ENCODE assay signal across 9 cellular contexts in the genomic region with DNA sequence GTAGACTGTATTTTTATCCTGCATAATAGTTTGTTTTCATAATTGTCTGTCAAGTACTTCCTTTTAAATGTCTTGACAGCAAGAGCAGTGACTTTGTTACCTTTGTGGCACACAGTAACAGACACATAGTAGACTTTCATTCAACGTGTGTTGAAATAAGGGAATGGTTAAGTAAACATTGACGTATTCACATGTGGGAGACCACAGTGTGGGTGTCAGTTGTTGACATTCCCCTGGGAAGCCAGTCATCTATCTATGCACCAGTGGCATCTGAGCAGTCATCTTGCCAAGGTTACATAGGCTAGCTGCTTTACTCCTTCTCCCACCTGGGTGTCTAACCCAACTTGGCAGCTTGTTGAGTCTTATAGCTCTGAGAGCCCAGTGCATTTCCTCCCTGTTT. TPM values are rescaled to one million over a fixed set of nuclear protein-coding genes. Genes with fewer than 3 reads are reported as not detected.
DNase-seq lines count a peak whose midpoint lies in the region; ATAC-seq and TF ChIP-seq lines count a peak whose summit lies in the region.
"Had no signal": no experiment of that assay in that cellular context is flagged by ENCODE, and none has a peak within 500 bp of the region (broad histone marks: within the 10 kb centered on the region; RNA-seq: fewer than 3 reads in every experiment).

No MANE protein-coding gene starts in this region.

- H2AFZ ChIP-seq in osteoblast (ENCODE audit: low read length): no peak overlapping the region

- H3K27me3 Mint-ChIP-seq in T-helper 1 cell treated with Interleukin-12 subunit alpha and Interleukin-12 subunit beta and Interleukin-4 antibody, amounts not matched to agents 30 μg/mL and 1 μg/mL, for 36 hours (ENCODE audit: low read depth): no peaks in the 10 kb centered on the region

- ATAC-seq in GM21717 (IDR thresholded peaks at IDR 0.05; ENCODE audit: unreplicated experiment): no peak
- ATAC-seq in body of pancreas: no peak

- intact Hi-C loops in body of pancreas (cut with DNase I): no loop called here

- peaks cover 23% of the 10 kb centered on the region for H3K4me1 Mint-ChIP-seq in T-helper 1 cell treated with Interleukin-12 subunit alpha and Interleukin-12 subunit beta and Interleukin-4 antibody, amounts not matched to agents 30 μg/mL and 1 μg/mL, for 36 hours (ENCODE audit: low read depth)

- peaks cover 29% of the 10 kb centered on the region for H3K4me1 ChIP-seq in osteoblast (ENCODE audit: insufficient read depth, low read length)
- H3K4me1 ChIP-seq in body of pancreas: peaks cover 21% of the 10 kb centered on the region

- H3K79me2 ChIP-seq in osteoblast (ENCODE audit: insufficient read depth, low read length): peaks cover 26% of the 10 kb centered on the region

- peaks cover 6% of the 10 kb centered on the region for H3K36me3 Mint-ChIP-seq in T-helper 1 cell treated with Interleukin-12 subunit alpha and Interleukin-12 subunit beta and Interleukin-4 antibody, amounts not matched to agents 30 μg/mL and 1 μg/mL, for 36 hours (ENCODE audit: low read depth)

- H3K27me3 ChIP-seq in osteoblast (ENCODE audit: insufficient read depth, low read length) (no peaks in the 10 kb centered on the region), body of pancreas (no peaks in the 10 kb centered on the region)

- H3K4me2 ChIP-seq in osteoblast (ENCODE audit: insufficient read depth, low read length): peak overlapping the region; percentile 1

- no peaks in the 10 kb centered on the region for H3K9me3 Mint-ChIP-seq in T-helper 1 cell treated with Interleukin-12 subunit alpha and Interleukin-12 subunit beta and Interleukin-4 antibody, amounts not matched to agents 30 μg/mL and 1 μg/mL, for 36 hours

- no peaks in the 10 kb centered on the region for H4K20me1 ChIP-seq in osteoblast (ENCODE audit: insufficient read depth, low read length)

- no peak for TF ChIP-seq POLR2A in body of pancreas (IDR thresholded peaks at IDR 0.05)

- no peaks in the 10 kb centered on the region for H3K9me3 ChIP-seq in osteoblast (ENCODE audit: low read depth, low read length)
- H3K9me3 ChIP-seq in body of pancreas: no peaks in the 10 kb centered on the region

- peaks cover 3% of the 10 kb centered on the region for H3K36me3 ChIP-seq in osteoblast (ENCODE audit: insufficient read depth, low read length)
- peaks cover 0 to 2% of the 10 kb centered on the region in 2 donors for H3K36me3 ChIP-seq in body of pancreas (replicated peaks in 1 of 2; ENCODE audit: insufficient read depth in 1 of 2, low read depth in 2 of 2)

- H3K4me3 ChIP-seq in choroid plexus epithelial cell (ENCODE audit: low read depth, low read length) (no peak overlapping the region), osteoblast (ENCODE audit: insufficient read depth, low read length) (no peak overlapping the region), body of pancreas (no peak overlapping the region)

- peak overlapping the region; percentile 88 for H3K4me3 Mint-ChIP-seq in T-helper 1 cell treated with Interleukin-12 subunit alpha and Interleukin-12 subunit beta and Interleukin-4 antibody, amounts not matched to agents 30 μg/mL and 1 μg/mL, for 36 hours

- DNase-seq in T-helper 1 cell: no peak
- peak; percentile 38 for DNase-seq in NCI-H345 treated with DMSO at 0.1 percent for 48 hours (lab: John Stamatoyannopoulos, UW; ENCODE audit: unreplicated experiment)
- peak; percentile 42 for DNase-seq in choroid plexus epithelial cell (ENCODE audit: low read depth)
- DNase-seq in osteoblast (ENCODE audit: insufficient read length, low spot score, missing footprints): no peak
- no peak for DNase-seq in body of pancreas
- DNase-seq in middle frontal gyrus (ENCODE audit: extremely low spot score, low spot score): no peak
- DNase-seq: NCI-H524 treated with DMSO at 0.1 percent for 48 hours had no signal

- H3K27ac Mint-ChIP-seq in T-helper 1 cell treated with Interleukin-12 subunit alpha and Interleukin-12 subunit beta and Interleukin-4 antibody, amounts not matched to agents 30 μg/mL and 1 μg/mL, for 36 hours: peak overlapping the region; percentile 92

- no peak for TF ChIP-seq CTCF in choroid plexus epithelial cell (conservative IDR thresholded peaks at IDR 0.05; ENCODE audit: low read depth, low read length)
- TF ChIP-seq CTCF in osteoblast (IDR thresholded peaks at IDR 0.05; ENCODE audit: extremely low read depth, low read depth, low read length): no peak
- no peak for TF ChIP-seq CTCF in body of pancreas (IDR thresholded peaks at IDR 0.05)

- no peak overlapping the region for H3K27ac ChIP-seq in osteoblast (ENCODE audit: low read depth, low read length)
- no peak overlapping the region for H3K27ac ChIP-seq in body of pancreas

- 33 to 38% methylated on average over 2 of the region's 2 CpGs for WGBS in body of pancreas, 2 donors

RNA-seq across cellular contexts. Expression of gene NUP133, which starts 1.4 kb away (rescaled TPM):
- total RNA-seq in osteoblast (35.1 and 35.4 TPM in 2 replicates), body of pancreas (10 to 100 TPM; 13.5 to 16.3 TPM)

RNA-seq across cellular contexts. Expression of gene ABCB10, which starts 48.9 kb away (rescaled TPM):
- total RNA-seq in osteoblast: 12.4 and 13.4 TPM in 2 replicates
- 10 to 100 TPM in 1 of 2 donors, 1 to 10 TPM in 1; 7.8 to 15.2 TPM for total RNA-seq in body of pancreas

Comparison
In these comparisons a context has a peak if more than half of its experiments do, and no peak if none do; other contexts are left out.
1. DNase-seq: peak in NCI-H345 treated with DMSO at 0.1 percent for 48 hours (single experiment) and choroid plexus epithelial cell (single experiment); none in T-helper 1 cell (0 of 5), osteoblast (single experiment), body of pancreas (0 of 4) and middle frontal gyrus (single experiment).